19 cellular contexts compared by ENCODE assay signal in the genomic region with DNA sequence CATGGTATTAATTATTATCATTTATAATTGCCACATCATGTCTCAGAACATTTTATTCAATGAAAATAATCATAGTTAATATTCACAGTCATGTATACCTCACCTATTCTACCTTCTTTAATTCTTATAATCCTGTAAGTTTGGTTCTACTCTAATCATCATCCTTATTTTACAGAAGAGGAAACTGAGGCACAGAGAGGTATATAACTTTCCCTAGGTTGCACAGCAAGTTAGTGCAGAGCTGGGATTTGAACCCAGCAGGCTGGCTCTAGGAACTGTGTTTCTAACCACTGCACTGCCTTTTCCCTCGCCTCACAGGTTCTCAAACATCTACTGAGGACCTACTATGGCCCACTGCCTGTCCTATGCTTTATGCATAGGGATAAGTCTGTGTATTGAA. TPM values are rescaled to one million over a fixed set of nuclear protein-coding genes. Genes with fewer than 3 reads are reported as not detected.
A peak's percentile ranks its signal among the peaks of the same experiment; 100 is the strongest.
DNase-seq lines count a peak whose midpoint lies in the region; ATAC-seq, FAIRE-seq and TF ChIP-seq lines count a peak whose summit lies in the region.
"Had no signal": no experiment of that assay in that cellular context is flagged by ENCODE, and none has a peak within 500 bp of the region (broad histone marks: within the 10 kb centered on the region; RNA-seq: fewer than 3 reads in every experiment).

No MANE protein-coding gene starts in this region.

- CTCF ChIA-PET in HepG2 (lab: Yijun Ruan, JAX; ENCODE audit: low intra/inter-chr PET ratio, low total read pairs), result no interaction called here

- in situ Hi-C loops in HepG2 (cut with HindIII; ENCODE audit: extremely low pct_ligation_motif_present, low pct_unique_long_range_greater_than_20kb), result no loop called here

- no peak overlapping the region for H3K27ac ChIP-seq in HepG2 (ENCODE audit: extremely low read length, insufficient read depth, low read length)
- H3K27ac ChIP-seq in right lobe of liver, result no peak overlapping the region
- H3K27ac ChIP-seq in colonic mucosa, result no peak overlapping the region
- H3K27ac ChIP-seq in osteoblast (ENCODE audit: low read depth, low read length), result no peak overlapping the region
- H3K27ac ChIP-seq: 22Rv1; BLaER1 treated with 17β-estradiol and CSF1 and Interleukin-3, amounts not matched to agents 10 nM and 100 nM; C4-2B had no signal

- TF ChIP-seq RAD21 in HepG2 (CRISPR knock-in tag; IDR thresholded peaks at IDR 0.05), result no peak

- H3K79me2 ChIP-seq in HepG2 (ENCODE audit: insufficient read depth, low read length) (no peaks in the 10 kb centered on the region), osteoblast (ENCODE audit: insufficient read depth, low read length) (no peaks in the 10 kb centered on the region)

- H3K4me3 ChIP-seq in HepG2 (replicated peaks in 1 of 3; ENCODE audit: insufficient read depth in 1 of 3, low read depth in 2 of 3, low read length in 3 of 3) (no peak overlapping the region), right lobe of liver (no peak overlapping the region), colonic mucosa (no peak overlapping the region), osteoblast (ENCODE audit: insufficient read depth, low read length) (no peak overlapping the region)
- H3K4me3 ChIP-seq: BLaER1 treated with 17β-estradiol and CSF1 and Interleukin-3, amounts not matched to agents 10 nM and 100 nM had no signal

- POLR2A ChIA-PET in HepG2 (lab: Yijun Ruan, JAX), result interaction anchor here (1.8 kb wide), 1 partner anchor 32 kb away, joined by 10 read pairs; a partner anchor contains a TSS

- no peak for ATAC-seq in HepG2
- no peak for ATAC-seq in right lobe of liver
- ATAC-seq in GM18907 (IDR thresholded peaks at IDR 0.05; ENCODE audit: unreplicated experiment), result no peak
- ATAC-seq: CD8-positive, alpha-beta T cell had no signal

- H3K9ac ChIP-seq in HepG2 (ENCODE audit: insufficient read depth, low read depth, low read length) (no peak overlapping the region), colonic mucosa (ENCODE audit: low read depth in 2 of 2, low read length in 2 of 2) (no peak overlapping the region)
- H3K9ac ChIP-seq: BLaER1 treated with 17β-estradiol and CSF1 and Interleukin-3, amounts not matched to agents 10 nM and 100 nM had no signal

- H2AFZ ChIP-seq in HepG2 (ENCODE audit: low read length) (no peak overlapping the region), osteoblast (ENCODE audit: low read length) (no peak overlapping the region)

- no TSS peak for BruUV-seq in HepG2 (replicated peaks; lab: Mats Ljungman, UMichigan)

- TF ChIP-seq CTCF in HepG2 (CRISPR knock-in tag; IDR thresholded peaks at IDR 0.05) (no peak), right lobe of liver (IDR thresholded peaks at IDR 0.05) (no peak), colonic mucosa (IDR thresholded peaks at IDR 0.05) (no peak), osteoblast (IDR thresholded peaks at IDR 0.05; ENCODE audit: extremely low read depth, low read depth, low read length) (no peak)

- H3K36me3 ChIP-seq in HepG2 (replicated peaks in 1 of 2; ENCODE audit: control insufficient read depth in 1 of 2, insufficient read depth in 2 of 2, low read length in 2 of 2) (no peaks in the 10 kb centered on the region), right lobe of liver (no peaks in the 10 kb centered on the region), colonic mucosa (no peaks in the 10 kb centered on the region), osteoblast (ENCODE audit: insufficient read depth, low read length) (no peaks in the 10 kb centered on the region)
- H3K36me3 ChIP-seq: BLaER1 treated with 17β-estradiol and CSF1 and Interleukin-3, amounts not matched to agents 10 nM and 100 nM had no signal

- H3K9me3 ChIP-seq in HepG2 (ENCODE audit: low read length) (no peaks in the 10 kb centered on the region), right lobe of liver (no peaks in the 10 kb centered on the region), colonic mucosa (no peaks in the 10 kb centered on the region), osteoblast (ENCODE audit: low read depth, low read length) (no peaks in the 10 kb centered on the region)
- H3K9me3 ChIP-seq: Caco-2 had no signal

- H3K4me1 ChIP-seq in HepG2 (ENCODE audit: insufficient read depth, low read length) (peaks cover 77% of the 10 kb centered on the region), right lobe of liver (peaks cover 0 to 11% (median 2%) of the 10 kb centered on the region in 4 donors), colonic mucosa (peaks cover 12% of the 10 kb centered on the region), osteoblast (ENCODE audit: insufficient read depth, low read length) (no peaks in the 10 kb centered on the region)
- H3K4me1 ChIP-seq: Caco-2 had no signal

- no peak for TF ChIP-seq POLR2A in HepG2 (IDR thresholded peaks at IDR 0.05; ENCODE audit: insufficient read depth in 1 of 2, low read depth in 2 of 2, low read length in 2 of 2)
- no peak for TF ChIP-seq POLR2A in right lobe of liver (IDR thresholded peaks at IDR 0.05)

- H4K20me1 ChIP-seq in HepG2 (ENCODE audit: insufficient read depth, low read length), result no peaks in the 10 kb centered on the region
- no peaks in the 10 kb centered on the region for H4K20me1 ChIP-seq in osteoblast (ENCODE audit: insufficient read depth, low read length)

- H3K4me2 ChIP-seq in HepG2 (ENCODE audit: low read depth, low read length), result no peak overlapping the region
- no peak overlapping the region for H3K4me2 ChIP-seq in osteoblast (ENCODE audit: insufficient read depth, low read length)
- H3K4me2 ChIP-seq: BLaER1 treated with 17β-estradiol and CSF1 and Interleukin-3, amounts not matched to agents 10 nM and 100 nM had no signal

- no peaks in the 10 kb centered on the region for H3K27me3 ChIP-seq in HepG2 (ENCODE audit: control insufficient read depth in 1 of 2, insufficient read depth in 2 of 2, low read length in 2 of 2)
- no peaks in the 10 kb centered on the region for H3K27me3 ChIP-seq in right lobe of liver
- no peaks in the 10 kb centered on the region for H3K27me3 ChIP-seq in colonic mucosa
- H3K27me3 ChIP-seq in osteoblast (ENCODE audit: insufficient read depth, low read length), result no peaks in the 10 kb centered on the region
- H3K27me3 ChIP-seq: BLaER1 treated with 17β-estradiol and CSF1 and Interleukin-3, amounts not matched to agents 10 nM and 100 nM had no signal

- DNase-seq in HepG2 (ENCODE audit: low spot score), result no peak
- no peak for DNase-seq in right lobe of liver
- DNase-seq in colonic mucosa, result peak; percentile 5
- DNase-seq in islet precursor cell, result peak; percentile 8
- no peak for DNase-seq in osteoblast (ENCODE audit: insufficient read length, low spot score, missing footprints)
- DNase-seq: ACHN; Caco-2; Calu3; CD4-positive, alpha-beta T cell; CD8-positive, alpha-beta T cell; DMS79 treated with DMSO at 0.1 percent for 48 hours; GF-D8 had no signal

- TF ChIP-seq EP300 in HepG2 (IDR thresholded peaks at IDR 0.05; ENCODE audit: low read depth in 2 of 2, low read length in 2 of 2), result no peak
- TF ChIP-seq EP300 in HepG2 (CRISPR knock-in tag; IDR thresholded peaks at IDR 0.05; ENCODE audit: borderline replicate concordance), result no peak

- FAIRE-seq in HepG2 (lab: Jason Lieb, UNC), result no peak
- FAIRE-seq: D721Med, G401.6, GM12891 had no signal

- WGBS in HepG2 (ENCODE audit: low lambda C conversion rate), result 73% methylated on average over 1 of the region's 1 CpG
- WGBS in right lobe of liver (ENCODE audit: insufficient coverage, low coverage, low lambda C conversion rate, missing lambda C conversion rate), result 100% methylated on average over 1 of the region's 1 CpG

- intact Hi-C loops in HepG2 (cut with micrococcal nuclease; ENCODE audit: unreplicated experiment) (no loop called here), right lobe of liver (cut with DNase I) (no loop called here), colonic mucosa (cut with DNase I) (no loop called here)

TF ChIP-seq in HepG2, 621 proteins besides CTCF, POLR2A, EP300 and RAD21:
- TF ChIP-seq RBAK (CRISPR knock-in tag; IDR thresholded peaks at IDR 0.05), result no peak
- no peak for TF ChIP-seq ZNF629 (CRISPR knock-in tag; conservative IDR thresholded peaks at IDR 0.05)
- peak; percentile 20; the same call in 1 of the 2 replicates for TF ChIP-seq ZNF768 (CRISPR knock-in tag; IDR thresholded peaks at IDR 0.05)

RNA-seq across cellular contexts. Expression of a gene that starts 32.7 kb away (rescaled TPM):
- total RNA-seq in HepG2 (2016; rRNA removed; fragmentation: Illumina TruSeq; extraction: Trizol) (81.3 and 93.3 TPM in 2 replicates), right lobe of liver (10 to 100 TPM; 28.3 to 97.6 (median 35.0) TPM), colonic mucosa (100 to 1,000 TPM in 1 of 2 donors, 10 to 100 TPM in 1; 94.2 to 150 TPM), osteoblast (158 and 177 TPM in 2 replicates)
- total RNA-seq in HepG2 (2016; cell fraction: cytosol; rRNA removed; fragmentation: Illumina TruSeq; extraction: Trizol; ENCODE audit: low read depth), result 26.6 and 31.7 TPM in 2 replicates
- 77.2 and 87.4 TPM in 2 replicates for total RNA-seq in HepG2 (2016; cell fraction: insoluble cytoplasmic fraction; rRNA removed; fragmentation: Illumina TruSeq; extraction: Trizol)
- 21.0 and 21.8 TPM in 2 replicates for total RNA-seq in HepG2 (2016; cell fraction: membrane; rRNA removed; fragmentation: Illumina TruSeq; extraction: Trizol)
- 85.9 and 97.4 TPM in 2 replicates for total RNA-seq in HepG2 (2016; cell fraction: nucleus; rRNA removed; fragmentation: Illumina TruSeq; extraction: Trizol)
- 253 and 294 TPM in 2 replicates for polyA plus RNA-seq in HepG2 (2011; rRNA removed)
- 120 and 143 TPM in 2 replicates for polyA plus RNA-seq in HepG2 (2011; cell fraction: cytosol; rRNA removed)
- polyA plus RNA-seq in HepG2 (2011; cell fraction: nucleus; rRNA removed), result 1,276 and 1,394 TPM in 2 replicates
- polyA plus RNA-seq in HepG2 (2012), result 89.4 and 114 TPM in 2 replicates
- polyA plus RNA-seq in HepG2 (2016; cell fraction: cytosol; fragmentation: Illumina TruSeq; extraction: Trizol; ENCODE audit: low read depth), result 1.8 and 1.9 TPM in 2 replicates
- polyA plus RNA-seq in HepG2 (2016; cell fraction: insoluble cytoplasmic fraction; fragmentation: Illumina TruSeq; extraction: Trizol; ENCODE audit: low read depth), result 71.2 and 71.6 TPM in 2 replicates
- polyA plus RNA-seq in HepG2 (2016; cell fraction: membrane; fragmentation: Illumina TruSeq; extraction: Trizol; ENCODE audit: low read depth), result 3.9 and 4.5 TPM in 2 replicates
- 181 and 184 TPM in 2 replicates for polyA plus RNA-seq in HepG2 (2016; cell fraction: nucleus; fragmentation: Illumina TruSeq; extraction: Trizol; ENCODE audit: insufficient read depth, low read depth)
- polyA minus RNA-seq in HepG2 (2011; rRNA and poly(A)+ RNA removed; ENCODE audit: low replicate concordance), result 35.0 and 79.1 TPM in 2 replicates
- 52.6 and 57.0 TPM in 2 replicates for polyA minus RNA-seq in HepG2 (2011; cell fraction: cytosol; rRNA and poly(A)+ RNA removed)
- 216 and 246 TPM in 2 replicates for polyA minus RNA-seq in HepG2 (2011; cell fraction: nucleus; rRNA and poly(A)+ RNA removed)

Comparison
In these comparisons a context has a peak if more than half of its experiments do, and no peak if none do; other contexts are left out.
1. DNase-seq: peak in colonic mucosa (single experiment) and islet precursor cell (single experiment); none in HepG2 (single experiment), right lobe of liver (0 of 3) and osteoblast (single experiment).